14 cellular contexts compared by ENCODE assay signal in the genomic region with DNA sequence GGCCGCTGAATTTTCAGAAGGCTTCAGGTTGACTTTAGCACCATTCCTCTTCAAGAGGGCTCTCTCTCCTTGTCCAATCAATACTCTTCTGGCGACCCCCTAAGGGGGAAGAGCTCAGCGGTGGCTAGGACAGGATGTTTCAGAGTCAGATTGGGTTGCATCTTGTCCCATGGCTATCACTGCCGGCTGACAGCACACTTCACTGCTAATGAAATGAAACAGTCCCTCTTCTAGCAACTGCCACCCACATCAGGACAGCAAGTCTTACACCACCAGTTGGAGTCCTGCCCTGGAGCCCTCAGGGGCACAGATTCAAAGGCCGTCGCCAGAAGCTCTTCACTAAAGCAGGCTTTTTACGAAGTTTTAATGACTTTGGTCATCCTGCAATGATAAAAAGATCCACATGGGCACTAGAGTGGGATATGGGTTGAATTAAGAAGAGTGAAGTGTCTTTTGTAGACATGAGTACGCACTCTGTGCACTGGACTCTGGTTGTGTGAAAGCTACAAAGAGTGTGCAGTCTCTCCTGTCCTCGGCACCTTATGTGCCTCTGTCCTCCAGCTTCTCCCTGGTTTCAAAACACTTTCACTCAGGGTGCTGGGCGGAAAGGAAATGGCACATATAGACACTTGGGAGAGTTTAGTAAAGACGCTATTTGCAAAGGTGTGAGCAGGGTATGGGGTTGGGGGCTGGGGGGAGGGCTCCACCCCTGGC.
DNase-seq lines count a peak whose midpoint lies in the region; ATAC-seq and TF ChIP-seq lines count a peak whose summit lies in the region.
"Had no signal": no experiment of that assay in that cellular context is flagged by ENCODE, and none has a peak within 500 bp of the region (broad histone marks: within the 10 kb centered on the region; RNA-seq: fewer than 3 reads in every experiment).

No MANE protein-coding gene starts in this region.

- peak overlapping the region; percentile 5 for H3K27ac ChIP-seq in trophoblast cell (ENCODE audit: low read depth, low read length)
- H3K27ac ChIP-seq: WERI-Rb-1 had no signal

- H2BK12ac ChIP-seq in trophoblast cell (ENCODE audit: low read length): no peak overlapping the region

- no peak overlapping the region for H2BK120ac ChIP-seq in trophoblast cell (ENCODE audit: insufficient read depth, low read length, poor library complexity)

- H3K4me3 ChIP-seq in trophoblast cell (ENCODE audit: low read depth, low read length): no peak overlapping the region

- H3K18ac ChIP-seq in trophoblast cell (ENCODE audit: low read length): peak overlapping the region; percentile 10

- no CpG with 5 or more reads among the region's 11 CpGs for WGBS in trophoblast cell (ENCODE audit: extremely low coverage, insufficient coverage, insufficient read length)

- no peak overlapping the region for H2BK5ac ChIP-seq in trophoblast cell (ENCODE audit: low read depth, low read length, poor library complexity)

- no peak overlapping the region for H3K4ac ChIP-seq in trophoblast cell (ENCODE audit: low read depth, low read length)

- H3K9me3 ChIP-seq in trophoblast cell (ENCODE audit: insufficient read depth, low read depth, low read length): peaks cover 7% of the 10 kb centered on the region

- H2AK5ac ChIP-seq in trophoblast cell (ENCODE audit: low read length): no peak overlapping the region

- ATAC-seq in left ventricle myocardium superior: peak; percentile 95

- no peak overlapping the region for H3K4me2 ChIP-seq in trophoblast cell (ENCODE audit: low read length)

- H4K12ac ChIP-seq in trophoblast cell (ENCODE audit: low read depth, low read length): no peak overlapping the region

- H2AFZ ChIP-seq in trophoblast cell (ENCODE audit: insufficient read depth, low read length, poor library complexity): no peak overlapping the region

- H4K8ac ChIP-seq in trophoblast cell (ENCODE audit: low read depth, low read length): no peak overlapping the region

- no peaks in the 10 kb centered on the region for H3K79me2 ChIP-seq in trophoblast cell (ENCODE audit: control insufficient read depth, insufficient read depth, low read length, poor library complexity)

- H3K9ac ChIP-seq in trophoblast cell (ENCODE audit: low read length): no peak overlapping the region

- no peaks in the 10 kb centered on the region for H3K27me3 ChIP-seq in trophoblast cell (ENCODE audit: insufficient read depth, low read length)

- H3K79me1 ChIP-seq in trophoblast cell (ENCODE audit: low read length): peaks cover 4% of the 10 kb centered on the region

- CTCF ChIA-PET in GM10248 (lab: Yijun Ruan, JAX): interaction anchor here (1.0 to 1.1 kb wide), 2 partner anchors 15 to 77 kb away, joined by 3 to 4 read pairs; no protein-coding TSS in a partner anchor

- H4K91ac ChIP-seq in trophoblast cell (ENCODE audit: low read depth, low read length): no peak overlapping the region

- no peaks in the 10 kb centered on the region for H3K36me3 ChIP-seq in trophoblast cell (ENCODE audit: control insufficient read depth in 1 of 2, insufficient read depth in 2 of 2, low read length in 2 of 2)
- H3K36me3 ChIP-seq: WERI-Rb-1 had no signal

- intact Hi-C loops in left ventricle myocardium superior (cut with micrococcal nuclease): no loop called here

- TF ChIP-seq CTCF in GM10248 (IDR thresholded peaks at IDR 0.05; ENCODE audit: control extremely low read depth, extremely low read depth, low read depth, missing control alignments): no peak

- no peak overlapping the region for H3K14ac ChIP-seq in trophoblast cell (ENCODE audit: low read length)

- DNase-seq in EH (ENCODE audit: low read depth) (peak; percentile 74), amniotic epithelial cell (ENCODE audit: low read depth) (peak; percentile 19), left ventricle myocardium superior (peak; percentile 81), trophoblast cell (no peak), GM10248 (ENCODE audit: extremely low spot score) (no peak), ureter (ENCODE audit: low spot score) (no peak), AG20443 (ENCODE audit: low spot score) (no peak), NOMO-1 treated with dmso at 0.1 percent for 144 hours (lab: John Stamatoyannopoulos, UW; ENCODE audit: unreplicated experiment) (no peak)
- DNase-seq: activated CD8-positive, alpha-beta memory T cell treated with anti-CD3 and anti-CD28 coated beads, Interleukin-2, amount 50 U/mL, for 48 hours; activated naive CD8-positive, alpha-beta T cell treated with anti-CD3 and anti-CD28 coated beads, Interleukin-2, amount 10 ng/mL, durations not matched to agents 7 days and 5 days; dermis blood vessel endothelial cell; NCI-H1092 treated with DMSO at 0.1 percent for 48 hours; SHP77; WERI-Rb-1 had no signal

- POLR2A ChIA-PET in GM10248 (lab: Yijun Ruan, JAX): no interaction called here

- H3K4me1 ChIP-seq in trophoblast cell (ENCODE audit: control insufficient read depth in 1 of 2, insufficient read depth in 2 of 2, low read length in 2 of 2): peaks cover 17 to 22% of the 10 kb centered on the region in 2 experiments

- H3K23ac ChIP-seq in trophoblast cell (ENCODE audit: low read length): no peak overlapping the region

Comparison
In these comparisons a context has a peak if more than half of its experiments do, and no peak if none do; other contexts are left out.
1. DNase-seq: peak in EH (single experiment), amniotic epithelial cell (single experiment) and left ventricle myocardium superior (single experiment); none in trophoblast cell (0 of 2), GM10248 (single experiment), ureter (single experiment), AG20443 (single experiment) and NOMO-1 treated with dmso at 0.1 percent for 144 hours (single experiment).